18 cellular contexts compared by ENCODE assay signal in the genomic region with DNA sequence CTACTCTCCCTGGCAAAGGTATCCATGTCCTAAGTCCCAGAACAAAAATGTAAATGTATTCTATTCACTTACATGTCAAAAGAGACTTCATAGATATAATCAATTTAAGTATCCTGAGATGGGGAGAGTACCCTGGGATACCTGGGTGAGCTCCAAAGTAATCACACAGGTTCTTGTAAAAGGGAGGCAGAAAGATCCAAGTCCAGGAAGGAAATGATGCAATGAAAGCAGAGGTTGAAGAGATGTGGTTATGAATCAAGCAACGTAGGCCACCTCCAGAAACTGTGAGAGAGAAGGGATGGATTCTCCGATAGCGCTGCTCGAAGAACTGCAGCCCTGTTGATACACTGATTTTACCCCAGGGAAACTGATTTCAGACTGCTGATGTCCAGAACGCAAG.
"Had no signal": no experiment of that assay in that cellular context is flagged by ENCODE, and none has a peak within 500 bp of the region (broad histone marks: within the 10 kb centered on the region; RNA-seq: fewer than 3 reads in every experiment).

No MANE protein-coding gene starts in this region.

- H3K27me3 Mint-ChIP-seq: central memory CD8-positive, alpha-beta T cell; dendritic cell treated with granulocyte-macrophage colony-stimulating factor and Interleukin-4, amounts not matched to agents 40 ng/mL and 50 ng/mL, for 4 days had no signal

- FAIRE-seq: islet of Langerhans had no signal

- H3K27ac ChIP-seq: gastrocnemius medialis, heart right ventricle, lower lobe of right lung, prostate gland, right lobe of liver, stomach had no signal

- H3K4me3 ChIP-seq: gastrocnemius medialis, heart right ventricle, lower lobe of right lung, prostate gland, right lobe of liver, stomach had no signal

- H3K4me3 Mint-ChIP-seq: activated CD4-positive, alpha-beta memory T cell treated with anti-CD3 and anti-CD28 coated beads for 36 hours; activated CD8-positive, alpha-beta memory T cell treated with anti-CD3 and anti-CD28 coated beads, Interleukin-2, amount 10 ng/mL, durations not matched to agents 7 days and 5 days; activated T-cell treated with anti-CD3 and anti-CD28 coated beads, Interleukin-2, amount 50 U/mL, for 24 hours; central memory CD8-positive, alpha-beta T cell; dendritic cell treated with granulocyte-macrophage colony-stimulating factor and Interleukin-4, amounts not matched to agents 40 ng/mL and 50 ng/mL, for 4 days; mesothelial cell of epicardium; nephron progenitor cell had no signal

- H3K9me3 Mint-ChIP-seq: activated CD4-positive, alpha-beta memory T cell treated with anti-CD3 and anti-CD28 coated beads for 36 hours; activated T-cell treated with anti-CD3 and anti-CD28 coated beads, Interleukin-2, amount 50 U/mL, for 24 hours; central memory CD8-positive, alpha-beta T cell; dendritic cell treated with granulocyte-macrophage colony-stimulating factor and Interleukin-4, amounts not matched to agents 40 ng/mL and 50 ng/mL, for 4 days; mesothelial cell of epicardium; nephron progenitor cell had no signal

- H3K27ac Mint-ChIP-seq: activated CD4-positive, alpha-beta memory T cell treated with anti-CD3 and anti-CD28 coated beads for 36 hours; activated CD8-positive, alpha-beta memory T cell treated with anti-CD3 and anti-CD28 coated beads, Interleukin-2, amount 10 ng/mL, durations not matched to agents 7 days and 5 days; activated T-cell treated with anti-CD3 and anti-CD28 coated beads, Interleukin-2, amount 50 U/mL, for 24 hours; dendritic cell treated with granulocyte-macrophage colony-stimulating factor and Interleukin-4, amounts not matched to agents 40 ng/mL and 50 ng/mL, for 4 days; mesothelial cell of epicardium; nephron progenitor cell had no signal

- ATAC-seq: activated CD8-positive, alpha-beta memory T cell treated with anti-CD3 and anti-CD28 coated beads, Interleukin-2, amount 10 ng/mL, durations not matched to agents 7 days and 5 days; gastrocnemius medialis; heart right ventricle; left colon; lower lobe of right lung; right lobe of liver had no signal

- DNase-seq: activated CD4-positive, alpha-beta memory T cell treated with anti-CD3 and anti-CD28 coated beads for 36 hours; activated CD4-positive, alpha-beta T cell treated with anti-CD3 and anti-CD28 coated beads for 1 hour; activated CD8-positive, alpha-beta memory T cell treated with anti-CD3 and anti-CD28 coated beads, Interleukin-2, amount 10 ng/mL, durations not matched to agents 7 days and 5 days; activated effector memory CD4-positive, alpha-beta T cell treated with Interleukin-2 at 50 U/mL for 16 hours; activated naive CD4-positive, alpha-beta T cell treated with anti-CD3 and anti-CD28 coated beads, Interleukin-2, amount 50 U/mL, for 16 hours; activated T-cell treated with anti-CD3 and anti-CD28 coated beads, Interleukin-2, amount 50 U/mL, for 24 hours; gastrocnemius medialis; heart right ventricle; left colon; lower lobe of right lung; nephron progenitor cell; right lobe of liver; stomach had no signal

- H3K9me3 ChIP-seq: gastrocnemius medialis, heart right ventricle, lower lobe of right lung, prostate gland, right lobe of liver, stomach had no signal

- H3K4me1 ChIP-seq: prostate gland, right lobe of liver had no signal

- H3K36me3 Mint-ChIP-seq: activated CD4-positive, alpha-beta memory T cell treated with anti-CD3 and anti-CD28 coated beads for 36 hours; activated CD8-positive, alpha-beta memory T cell treated with anti-CD3 and anti-CD28 coated beads, Interleukin-2, amount 10 ng/mL, durations not matched to agents 7 days and 5 days; mesothelial cell of epicardium had no signal

- H3K36me3 ChIP-seq: gastrocnemius medialis, heart right ventricle, lower lobe of right lung, prostate gland, right lobe of liver, stomach had no signal

- H3K4me1 Mint-ChIP-seq: central memory CD8-positive, alpha-beta T cell; nephron progenitor cell had no signal

- H3K27me3 ChIP-seq: gastrocnemius medialis, right lobe of liver, stomach had no signal
